Comparison of ENCODE assay signal across 29 cellular contexts in genomic region chr16:68253721-68254120, GRCh38. TPM values are rescaled to one million over a fixed set of nuclear protein-coding genes. Genes with fewer than 3 reads are reported as not detected.
DNase-seq lines count a peak whose midpoint lies in the region; ATAC-seq, FAIRE-seq and TF ChIP-seq lines count a peak whose summit lies in the region.
"Had no signal": no experiment of that assay in that cellular context is flagged by ENCODE, and none has a peak within 500 bp of the region (broad histone marks: within the 10 kb centered on the region; RNA-seq: fewer than 3 reads in every experiment).

No MANE protein-coding gene starts in this region.

- no peak for TF ChIP-seq POLR2A in gastrocnemius medialis (IDR thresholded peaks at IDR 0.05)

- TF ChIP-seq CTCF in right atrium auricular region (IDR thresholded peaks at IDR 0.05) (no peak), DND-41 (IDR thresholded peaks at IDR 0.05; ENCODE audit: borderline replicate concordance, extremely low read depth, low read length, poor library complexity, severe bottlenecking) (no peak), astrocyte (IDR thresholded peaks at IDR 0.05; ENCODE audit: insufficient read depth, low read depth, low read length) (no peak), gastrocnemius medialis (IDR thresholded peaks at IDR 0.05 in 4 of 5, conservative IDR thresholded peaks at IDR 0.05 in 1 of 5) (no peak)

- H3K9ac ChIP-seq in DND-41 (ENCODE audit: low read depth, low read length) = no peak overlapping the region
- no peak overlapping the region for H3K9ac ChIP-seq in astrocyte (ENCODE audit: low read length)

- H3K27ac Mint-ChIP-seq in astrocyte (ENCODE audit: unreplicated experiment) = peak overlapping the region; percentile 26
- no peak overlapping the region for H3K27ac Mint-ChIP-seq in activated T-helper 1 cell treated with anti-CD3 and anti-CD28 coated beads, Interleukin-12 subunit alpha, Interleukin-12 subunit beta, Interleukin-2, Interleukin-4 antibody, amounts not matched to agents 30 ng/mL and 10 ng/mL and 1 ng/mL, durations not matched to agents 14 hours and 24 hours and 36 hours
- H3K27ac Mint-ChIP-seq: CD8-positive, alpha-beta T cell had no signal

- no peak for DNase-seq in right atrium auricular region (ENCODE audit: low spot score)
- no peak for DNase-seq in Right ventricle myocardium superior
- no peak for DNase-seq in DND-41
- DNase-seq in astrocyte (ENCODE audit: low read depth) = no peak
- no peak for DNase-seq in gastrocnemius medialis
- DNase-seq in hypothalamus (lab: John Stamatoyannopoulos, UW) = no peak
- DNase-seq in activated T-helper 1 cell treated with anti-CD3 and anti-CD28 coated beads, Interleukin-12 subunit alpha, Interleukin-12 subunit beta, Interleukin-2, Interleukin-4 antibody, amounts not matched to agents 30 ng/mL and 10 ng/mL and 1 ng/mL, durations not matched to agents 14 hours and 24 hours and 36 hours (ENCODE audit: low spot score) = no peak
- DNase-seq: AML-193; Caco-2; CD8-positive, alpha-beta T cell; EL; GDM1; IMR-90; KG1; NCI-H1048; NCI-H1417; NCI-H1694 treated with DMSO at 0.1 percent for 48 hours; NCI-H2081; NCI-H2227 treated with DMSO at 0.1 percent for 48 hours; NCI-H526 treated with DMSO at 0.1 percent for 48 hours; SIG-M5 had no signal

- intact Hi-C loops in Right ventricle myocardium superior (cut with DNase I) = no loop called here
- intact Hi-C loops in gastrocnemius medialis (cut with DNase I; ENCODE audit: low total_unique reads) = no loop called here
- intact Hi-C loops in activated T-helper 1 cell treated with anti-CD3 and anti-CD28 coated beads, Interleukin-12 subunit alpha, Interleukin-12 subunit beta, Interleukin-2, Interleukin-4 antibody, amounts not matched to agents 30 ng/mL and 10 ng/mL and 1 ng/mL, durations not matched to agents 14 hours and 24 hours and 36 hours (cut with micrococcal nuclease) = no loop called here

- no peaks in the 10 kb centered on the region for H3K9me3 Mint-ChIP-seq in astrocyte (ENCODE audit: unreplicated experiment)
- H3K9me3 Mint-ChIP-seq in activated T-helper 1 cell treated with anti-CD3 and anti-CD28 coated beads, Interleukin-12 subunit alpha, Interleukin-12 subunit beta, Interleukin-2, Interleukin-4 antibody, amounts not matched to agents 30 ng/mL and 10 ng/mL and 1 ng/mL, durations not matched to agents 14 hours and 24 hours and 36 hours = no peaks in the 10 kb centered on the region
- H3K9me3 Mint-ChIP-seq: CD8-positive, alpha-beta T cell had no signal

- no peak for FAIRE-seq in astrocyte (lab: Jason Lieb, UNC)
- FAIRE-seq: A549, GM12878 had no signal

- H3K79me2 ChIP-seq in DND-41 (ENCODE audit: insufficient read depth, low read length) (peaks cover 7% of the 10 kb centered on the region; the same call in 1 of the 2 replicates), astrocyte (ENCODE audit: insufficient read depth, low read length) (no peaks in the 10 kb centered on the region)

- H3K27ac ChIP-seq in right atrium auricular region = peak overlapping the region; percentile 89 to 94
- peak overlapping the region; percentile 42; the same call in 1 of the 2 replicates for H3K27ac ChIP-seq in DND-41 (ENCODE audit: low read length)
- H3K27ac ChIP-seq in astrocyte (ENCODE audit: low read depth, low read length) = no peak overlapping the region
- peak overlapping the region; percentile 95 to 100 (median 99) for H3K27ac ChIP-seq in gastrocnemius medialis
- H3K27ac ChIP-seq: A549, C4-2B, SK-N-MC had no signal

- peaks cover 8% of the 10 kb centered on the region for H3K4me1 Mint-ChIP-seq in astrocyte (ENCODE audit: low read depth, unreplicated experiment)
- peaks cover 6% of the 10 kb centered on the region for H3K4me1 Mint-ChIP-seq in activated T-helper 1 cell treated with anti-CD3 and anti-CD28 coated beads, Interleukin-12 subunit alpha, Interleukin-12 subunit beta, Interleukin-2, Interleukin-4 antibody, amounts not matched to agents 30 ng/mL and 10 ng/mL and 1 ng/mL, durations not matched to agents 14 hours and 24 hours and 36 hours (ENCODE audit: low read depth)

- no peaks in the 10 kb centered on the region for H3K27me3 ChIP-seq in right atrium auricular region
- H3K27me3 ChIP-seq in DND-41 (ENCODE audit: insufficient read depth, low read length, poor library complexity) = no peaks in the 10 kb centered on the region
- no peaks in the 10 kb centered on the region for H3K27me3 ChIP-seq in astrocyte (ENCODE audit: insufficient read depth, low read length)
- no peaks in the 10 kb centered on the region for H3K27me3 ChIP-seq in gastrocnemius medialis

- H3K9me3 ChIP-seq in right atrium auricular region = no peaks in the 10 kb centered on the region
- H3K9me3 ChIP-seq in DND-41 (ENCODE audit: insufficient read depth, low read length, severe bottlenecking) = no peaks in the 10 kb centered on the region
- H3K9me3 ChIP-seq in astrocyte (ENCODE audit: insufficient read depth, low read depth, low read length) = no peaks in the 10 kb centered on the region
- H3K9me3 ChIP-seq in gastrocnemius medialis = no peaks in the 10 kb centered on the region
- H3K9me3 ChIP-seq: A549, Caco-2 had no signal

- H3K36me3 Mint-ChIP-seq in astrocyte (ENCODE audit: low read depth, unreplicated experiment) = peaks cover 9% of the 10 kb centered on the region
- H3K36me3 Mint-ChIP-seq in activated T-helper 1 cell treated with anti-CD3 and anti-CD28 coated beads, Interleukin-12 subunit alpha, Interleukin-12 subunit beta, Interleukin-2, Interleukin-4 antibody, amounts not matched to agents 30 ng/mL and 10 ng/mL and 1 ng/mL, durations not matched to agents 14 hours and 24 hours and 36 hours (ENCODE audit: low read depth) = peaks cover 10% of the 10 kb centered on the region

- H3K36me3 ChIP-seq in right atrium auricular region = peaks cover 52% of the 10 kb centered on the region
- H3K36me3 ChIP-seq in DND-41 (ENCODE audit: insufficient read depth, low read length) = peaks cover 62% of the 10 kb centered on the region
- peaks cover 7% of the 10 kb centered on the region for H3K36me3 ChIP-seq in astrocyte (ENCODE audit: insufficient read depth, low read length)
- peaks cover 0 to 59% of the 10 kb centered on the region in 2 donors for H3K36me3 ChIP-seq in gastrocnemius medialis

- in situ Hi-C loops in gastrocnemius medialis (cut with MboI; ENCODE audit: low sequenced_read_pairs in 4 of 4) = no loop called here

- no peak overlapping the region for H3K4me3 Mint-ChIP-seq in astrocyte (ENCODE audit: unreplicated experiment)
- H3K4me3 Mint-ChIP-seq in activated T-helper 1 cell treated with anti-CD3 and anti-CD28 coated beads, Interleukin-12 subunit alpha, Interleukin-12 subunit beta, Interleukin-2, Interleukin-4 antibody, amounts not matched to agents 30 ng/mL and 10 ng/mL and 1 ng/mL, durations not matched to agents 14 hours and 24 hours and 36 hours = no peak overlapping the region
- H3K4me3 Mint-ChIP-seq: CD8-positive, alpha-beta T cell had no signal

- no peaks in the 10 kb centered on the region for H3K27me3 Mint-ChIP-seq in astrocyte (ENCODE audit: low read depth, unreplicated experiment)
- H3K27me3 Mint-ChIP-seq in activated T-helper 1 cell treated with anti-CD3 and anti-CD28 coated beads, Interleukin-12 subunit alpha, Interleukin-12 subunit beta, Interleukin-2, Interleukin-4 antibody, amounts not matched to agents 30 ng/mL and 10 ng/mL and 1 ng/mL, durations not matched to agents 14 hours and 24 hours and 36 hours (ENCODE audit: insufficient read depth) = no peaks in the 10 kb centered on the region

- H3K4me3 ChIP-seq in right atrium auricular region (no peak overlapping the region), DND-41 (ENCODE audit: low read depth in 1 of 2, low read length in 2 of 2) (no peak overlapping the region), astrocyte (ENCODE audit: insufficient read depth, low read depth, low read length) (no peak overlapping the region), gastrocnemius medialis (no peak overlapping the region)
- H3K4me3 ChIP-seq: A549, GM12878, SK-N-MC had no signal

- peaks cover 0 to 43% of the 10 kb centered on the region in 2 donors for H3K4me1 ChIP-seq in right atrium auricular region
- H3K4me1 ChIP-seq in DND-41 (ENCODE audit: insufficient read depth, low read length) = peaks cover 31% of the 10 kb centered on the region
- peaks cover 10% of the 10 kb centered on the region for H3K4me1 ChIP-seq in astrocyte (ENCODE audit: insufficient read depth, low read length)
- peaks cover 81 to 83% of the 10 kb centered on the region in 2 donors for H3K4me1 ChIP-seq in gastrocnemius medialis

- H4K20me1 ChIP-seq in DND-41 (ENCODE audit: insufficient read depth, low read length) = no peaks in the 10 kb centered on the region
- peaks cover 3% of the 10 kb centered on the region for H4K20me1 ChIP-seq in astrocyte (ENCODE audit: insufficient read depth, low read length)

- H2AFZ ChIP-seq in DND-41 (ENCODE audit: low read depth, low read length) (no peak overlapping the region), astrocyte (ENCODE audit: low read depth, low read length) (no peak overlapping the region)

- no peak overlapping the region for H3K4me2 ChIP-seq in DND-41 (ENCODE audit: insufficient read depth, low read length)
- no peak overlapping the region for H3K4me2 ChIP-seq in astrocyte (ENCODE audit: low read length)
- H3K4me2 ChIP-seq: A549 had no signal

- no peak for ATAC-seq in Right ventricle myocardium superior (ENCODE audit: poor library complexity)
- no peak for ATAC-seq in DND-41 (ENCODE audit: insufficient read depth, low read depth)
- ATAC-seq in gastrocnemius medialis = no peak
- no peak for ATAC-seq in GM18502 (IDR thresholded peaks at IDR 0.05; ENCODE audit: poor library complexity, unreplicated experiment)
- ATAC-seq: A549; CD8-positive, alpha-beta T cell; GM12878; HCT116; Panc1 had no signal

RNA-seq across cellular contexts. Expression of gene PLA2G15, which starts 8.5 kb away (rescaled TPM):
- total RNA-seq in right atrium auricular region (10 to 100 TPM; 28.3 to 29.1 TPM), Right ventricle myocardium superior (38.1 TPM), astrocyte (25.0 and 26.8 TPM in 2 replicates), gastrocnemius medialis (10 to 100 TPM; 67.8 to 91.3 (median 84.8) TPM)
- 8.6 and 8.8 TPM in 2 replicates for total RNA-seq in activated T-helper 1 cell treated with anti-CD3 and anti-CD28 coated beads, Interleukin-12 subunit alpha, Interleukin-12 subunit beta, Interleukin-2, Interleukin-4 antibody, amounts not matched to agents 30 ng/mL and 10 ng/mL and 1 ng/mL, durations not matched to agents 14 hours and 24 hours and 36 hours

RNA-seq across cellular contexts. Expression of gene SLC7A6, which starts 10.6 kb away (rescaled TPM):
- total RNA-seq in right atrium auricular region (10 to 100 TPM; 28.9 to 51.0 TPM), Right ventricle myocardium superior (38.7 TPM), astrocyte (66.3 and 71.9 TPM in 2 replicates), gastrocnemius medialis (100 to 1,000 TPM in 3 of 4 donors, 10 to 100 TPM in 1; 97.3 to 205 (median 117) TPM)
- total RNA-seq in activated T-helper 1 cell treated with anti-CD3 and anti-CD28 coated beads, Interleukin-12 subunit alpha, Interleukin-12 subunit beta, Interleukin-2, Interleukin-4 antibody, amounts not matched to agents 30 ng/mL and 10 ng/mL and 1 ng/mL, durations not matched to agents 14 hours and 24 hours and 36 hours = 139 and 143 TPM in 2 replicates

RNA-seq across cellular contexts. Expression of gene ESRP2, which starts 17.8 kb away (rescaled TPM):
- total RNA-seq in right atrium auricular region (1 to 10 TPM in 1 of 2 donors, under 1 TPM in 1; 0.59 to 1.2 TPM), Right ventricle myocardium superior (0.73 TPM), astrocyte (2.5 and 5.1 TPM in 2 replicates), gastrocnemius medialis (under 1 TPM in 3 of 4 donors, not detected in 1; 0.11 to 0.51 (median 0.13) TPM)
- total RNA-seq in activated T-helper 1 cell treated with anti-CD3 and anti-CD28 coated beads, Interleukin-12 subunit alpha, Interleukin-12 subunit beta, Interleukin-2, Interleukin-4 antibody, amounts not matched to agents 30 ng/mL and 10 ng/mL and 1 ng/mL, durations not matched to agents 14 hours and 24 hours and 36 hours = 0.10 and 0.12 TPM in 2 replicates
- total RNA-seq: CD8-positive, alpha-beta T cell; H4; IMR-90 had no signal

RNA-seq across cellular contexts. Expression of gene SLC7A6OS, which starts 57.0 kb away (rescaled TPM):
- 1 to 10 TPM; 6.8 to 8.6 TPM for total RNA-seq in right atrium auricular region
- total RNA-seq in Right ventricle myocardium superior = 11.2 TPM
- total RNA-seq in astrocyte = 12.6 and 16.7 TPM in 2 replicates
- 1 to 10 TPM; 5.0 to 8.8 (median 7.3) TPM for total RNA-seq in gastrocnemius medialis
- 26.5 and 27.6 TPM in 2 replicates for total RNA-seq in activated T-helper 1 cell treated with anti-CD3 and anti-CD28 coated beads, Interleukin-12 subunit alpha, Interleukin-12 subunit beta, Interleukin-2, Interleukin-4 antibody, amounts not matched to agents 30 ng/mL and 10 ng/mL and 1 ng/mL, durations not matched to agents 14 hours and 24 hours and 36 hours

RNA-seq across cellular contexts. Expression of gene PRMT7, which starts 57.1 kb away (rescaled TPM):
- 10 to 100 TPM; 24.5 to 35.7 TPM for total RNA-seq in right atrium auricular region
- 28.1 TPM for total RNA-seq in Right ventricle myocardium superior
- 36.7 and 41.5 TPM in 2 replicates for total RNA-seq in astrocyte
- total RNA-seq in gastrocnemius medialis = 10 to 100 TPM; 22.2 to 41.0 (median 32.8) TPM
- total RNA-seq in activated T-helper 1 cell treated with anti-CD3 and anti-CD28 coated beads, Interleukin-12 subunit alpha, Interleukin-12 subunit beta, Interleukin-2, Interleukin-4 antibody, amounts not matched to agents 30 ng/mL and 10 ng/mL and 1 ng/mL, durations not matched to agents 14 hours and 24 hours and 36 hours = 80.6 and 85.2 TPM in 2 replicates
